8 cellular contexts compared by ENCODE assay signal in genomic region chr2:28620371-28620793, GRCh38.
A peak's percentile ranks its signal among the peaks of the same experiment; 100 is the strongest.
DNase-seq lines count a peak whose midpoint lies in the region; ATAC-seq and TF ChIP-seq lines count a peak whose summit lies in the region.

No MANE protein-coding gene starts in this region.

- intact Hi-C loops in heart right ventricle (cut with DNase I) (loop anchor here in 2 of 10 donors (10.0 kb wide), 1 partner anchor 134 kb away; the partner anchor contains the start of gene PPP1CB (in 2 of the 2)), Right ventricle myocardium inferior (cut with DNase I) (loop anchor here (10.0 kb wide), 1 partner anchor 394 kb away; no protein-coding TSS in a partner anchor), vagina (cut with DNase I) (loop anchor here (10.0 kb wide), 1 partner anchor 134 kb away; the partner anchor contains the start of gene PPP1CB)

- DNase-seq in heart right ventricle (no peak), Right ventricle myocardium inferior (ENCODE audit: missing footprints) (no peak), vagina (ENCODE audit: extremely low spot score in 2 of 2) (no peak), amniotic stem cell (lab: John Stamatoyannopoulos, UW) (no peak), GM19240 (ENCODE audit: insufficient read length, low spot score) (no peak)
- DNase-seq in central memory CD8-positive, alpha-beta T cell (ENCODE audit: low spot score in 2 of 2): peak in 1 of 2 donors; percentile 22

- peaks cover 48% of the 10 kb centered on the region for H3K4me1 Mint-ChIP-seq in central memory CD8-positive, alpha-beta T cell
- H3K4me1 Mint-ChIP-seq in nephron: peaks cover 55% of the 10 kb centered on the region

- H3K36me3 ChIP-seq in heart right ventricle (peaks cover 0 to 7% (median 0%) of the 10 kb centered on the region in 9 donors), vagina (no peaks in the 10 kb centered on the region)

- no peak for TF ChIP-seq POLR2A in vagina (IDR thresholded peaks at IDR 0.05)

- H3K27me3 Mint-ChIP-seq in central memory CD8-positive, alpha-beta T cell: no peaks in the 10 kb centered on the region
- no peaks in the 10 kb centered on the region for H3K27me3 Mint-ChIP-seq in nephron (ENCODE audit: low read depth)

- 87 to 90% methylated on average over 5 of the region's 5 CpGs for WGBS in heart right ventricle, 2 donors

- peak overlapping the region; percentile 98 for H3K27ac Mint-ChIP-seq in central memory CD8-positive, alpha-beta T cell (ENCODE audit: low read depth)
- peak overlapping the region; percentile 70 to 86 (median 75) for H3K27ac Mint-ChIP-seq in nephron

- TF ChIP-seq CTCF in heart right ventricle (IDR thresholded peaks at IDR 0.05): no peak
- no peak for TF ChIP-seq CTCF in nephron (IDR thresholded peaks at IDR 0.05; ENCODE audit: unreplicated experiment in 3 of 3)
- TF ChIP-seq CTCF in vagina (IDR thresholded peaks at IDR 0.05): no peak

- no peaks in the 10 kb centered on the region for H3K27me3 ChIP-seq in heart right ventricle
- H3K27me3 ChIP-seq in vagina: no peaks in the 10 kb centered on the region

- no peaks in the 10 kb centered on the region for H3K9me3 Mint-ChIP-seq in central memory CD8-positive, alpha-beta T cell
- no peaks in the 10 kb centered on the region for H3K9me3 Mint-ChIP-seq in nephron

- peaks cover 6 to 51% (median 35%) of the 10 kb centered on the region in 9 donors for H3K4me1 ChIP-seq in heart right ventricle
- peaks cover 41% of the 10 kb centered on the region for H3K4me1 ChIP-seq in vagina

- no peaks in the 10 kb centered on the region for H3K9me3 ChIP-seq in heart right ventricle
- no peaks in the 10 kb centered on the region for H3K9me3 ChIP-seq in vagina

- no peak for ATAC-seq in heart right ventricle
- ATAC-seq in Right ventricle myocardium inferior: no peak
- no peak for ATAC-seq in central memory CD8-positive, alpha-beta T cell (replicated peaks; ENCODE audit: extremely low read depth, poor library complexity, severe bottlenecking)
- no peak for ATAC-seq in GM21381 (IDR thresholded peaks at IDR 0.05; ENCODE audit: unreplicated experiment)

- H3K27ac ChIP-seq in heart right ventricle (peak overlapping the region in 8 of 10 donors; percentile 51 to 92 (median 76)), vagina (peak overlapping the region; percentile 90)

- peak overlapping the region; percentile 70 for H3K4me3 Mint-ChIP-seq in central memory CD8-positive, alpha-beta T cell
- no peak overlapping the region for H3K4me3 Mint-ChIP-seq in nephron

- peaks cover 2% of the 10 kb centered on the region for H3K36me3 Mint-ChIP-seq in central memory CD8-positive, alpha-beta T cell (ENCODE audit: insufficient read depth)
- H3K36me3 Mint-ChIP-seq in nephron (ENCODE audit: low read depth): no peaks in the 10 kb centered on the region

- H3K4me3 ChIP-seq in heart right ventricle (no peak overlapping the region), vagina (no peak overlapping the region)
